ENCODE assay signal across 14 cellular contexts in genomic region chr20:37711987-37712961, GRCh38. TPM values are rescaled to one million over a fixed set of nuclear protein-coding genes. Genes with fewer than 3 reads are reported as not detected.
DNase-seq lines count a peak whose midpoint lies in the region; ATAC-seq and TF ChIP-seq lines count a peak whose summit lies in the region.
"Had no signal": no experiment of that assay in that cellular context is flagged by ENCODE, and none has a peak within 500 bp of the region (broad histone marks: within the 10 kb centered on the region; RNA-seq: fewer than 3 reads in every experiment).

No MANE protein-coding gene starts in this region.

- peak overlapping the region; percentile 72 for H4K91ac ChIP-seq in trophoblast cell (ENCODE audit: low read depth, low read length)

- H3K27ac ChIP-seq in heart left ventricle (peak overlapping the region in 11 of 12 donors; percentile 11 to 79 (median 39)), trophoblast cell (ENCODE audit: low read depth, low read length) (no peak overlapping the region)
- H3K27ac ChIP-seq: BLaER1, SK-N-MC had no signal

- H2BK120ac ChIP-seq in trophoblast cell (ENCODE audit: insufficient read depth, low read length, poor library complexity) = peak overlapping the region; percentile 61

- peak in 56 of 76 experiments; percentile 8 to 85 (median 56) for DNase-seq in HUDEP-2 (lab: John Stamatoyannopoulos, UW; ENCODE audit: unreplicated experiment in 76 of 76)
- DNase-seq in heart left ventricle = peak in 4 of 5 donors; percentile 30 to 55 (median 39)
- DNase-seq in trophoblast cell = peak; percentile 8 to 42
- no peak for DNase-seq in activated T-cell treated with anti-CD3 and anti-CD28 coated beads, Interleukin-2, amount 50 U/mL, for 48 hours
- no peak for DNase-seq in SHP77 (lab: John Stamatoyannopoulos, UW)
- DNase-seq: effector memory CD8-positive, alpha-beta T cell; mesenchymal stem cell; NCI-H510A treated with DMSO at 0.1 percent for 48 hours; stimulated activated naive CD8-positive, alpha-beta T cell treated with anti-CD3 and anti-CD28 coated beads, Interleukin-15, amount 100 ng/mL, for 72 hours had no signal

- ATAC-seq in SK-N-SH treated with all-trans-retinoic acid at 6 μM for 48 hours (no peak; the same call in 2 of the 3 replicates), heart left ventricle (peak; percentile 77 to 89 (median 84)), HG03442 (IDR thresholded peaks at IDR 0.05; ENCODE audit: unreplicated experiment) (no peak)
- ATAC-seq in activated T-helper 17 cell treated with anti-CD3 and anti-CD28 coated beads, Interleukin-2, amount 50 U/mL, for 72 hours (replicated peaks) = no peak
- ATAC-seq: effector memory CD8-positive, alpha-beta T cell; stimulated activated naive CD8-positive, alpha-beta T cell treated with anti-CD3 and anti-CD28 coated beads, Interleukin-15, amount 100 ng/mL, for 72 hours had no signal

- peaks cover 29% of the 10 kb centered on the region for H3K4me1 Mint-ChIP-seq in activated T-helper 17 cell treated with anti-CD3 and anti-CD28 coated beads, Interleukin-2, amount 50 U/mL, for 72 hours

- H3K4me1 ChIP-seq in heart left ventricle (peaks cover 0 to 54% (median 32%) of the 10 kb centered on the region in 12 donors), trophoblast cell (ENCODE audit: control insufficient read depth in 1 of 2, insufficient read depth in 2 of 2, low read length in 2 of 2) (peaks cover 14 to 18% of the 10 kb centered on the region in 2 experiments)
- H3K4me1 ChIP-seq: BLaER1 had no signal

- no peak overlapping the region for H3K27ac Mint-ChIP-seq in activated T-helper 17 cell treated with anti-CD3 and anti-CD28 coated beads, Interleukin-2, amount 50 U/mL, for 72 hours
- H3K27ac Mint-ChIP-seq: effector memory CD8-positive, alpha-beta T cell had no signal

- H3K4ac ChIP-seq in trophoblast cell (ENCODE audit: low read depth, low read length) = peak overlapping the region; percentile 56

- no peak overlapping the region for H4K8ac ChIP-seq in trophoblast cell (ENCODE audit: low read depth, low read length)

- no peaks in the 10 kb centered on the region for H3K27me3 ChIP-seq in heart left ventricle
- no peaks in the 10 kb centered on the region for H3K27me3 ChIP-seq in trophoblast cell (ENCODE audit: insufficient read depth, low read length)
- H3K27me3 ChIP-seq: BLaER1 had no signal

- H3K4me2 ChIP-seq in trophoblast cell (ENCODE audit: low read length) = no peak overlapping the region
- H3K4me2 ChIP-seq: BLaER1 had no signal

- no peak overlapping the region for H3K14ac ChIP-seq in trophoblast cell (ENCODE audit: low read length)

- no peaks in the 10 kb centered on the region for H3K36me3 ChIP-seq in heart left ventricle
- no peaks in the 10 kb centered on the region for H3K36me3 ChIP-seq in trophoblast cell (ENCODE audit: control insufficient read depth in 1 of 2, insufficient read depth in 2 of 2, low read length in 2 of 2)

- H3K18ac ChIP-seq in trophoblast cell (ENCODE audit: low read length) = no peak overlapping the region

- no peaks in the 10 kb centered on the region for H3K79me2 ChIP-seq in trophoblast cell (ENCODE audit: control insufficient read depth, insufficient read depth, low read length, poor library complexity)

- no peak overlapping the region for H3K4me3 Mint-ChIP-seq in activated T-helper 17 cell treated with anti-CD3 and anti-CD28 coated beads, Interleukin-2, amount 50 U/mL, for 72 hours
- H3K4me3 Mint-ChIP-seq: effector memory CD8-positive, alpha-beta T cell; stimulated activated naive CD8-positive, alpha-beta T cell treated with anti-CD3 and anti-CD28 coated beads, Interleukin-15, amount 100 ng/mL, for 72 hours had no signal

- H2BK5ac ChIP-seq in trophoblast cell (ENCODE audit: low read depth, low read length, poor library complexity) = no peak overlapping the region

- H3K9me3 Mint-ChIP-seq in activated T-helper 17 cell treated with anti-CD3 and anti-CD28 coated beads, Interleukin-2, amount 50 U/mL, for 72 hours = no peaks in the 10 kb centered on the region
- H3K9me3 Mint-ChIP-seq: effector memory CD8-positive, alpha-beta T cell; stimulated activated naive CD8-positive, alpha-beta T cell treated with anti-CD3 and anti-CD28 coated beads, Interleukin-15, amount 100 ng/mL, for 72 hours had no signal

- H3K4me3 ChIP-seq in heart left ventricle (no peak overlapping the region), trophoblast cell (ENCODE audit: low read depth, low read length) (no peak overlapping the region)
- H3K4me3 ChIP-seq: BLaER1, SK-N-MC had no signal

- no peak overlapping the region for H3K9ac ChIP-seq in trophoblast cell (ENCODE audit: low read length)
- H3K9ac ChIP-seq: BLaER1 had no signal

- H2AFZ ChIP-seq in trophoblast cell (ENCODE audit: insufficient read depth, low read length, poor library complexity) = no peak overlapping the region

- TF ChIP-seq POLR2A in heart left ventricle (IDR thresholded peaks at IDR 0.05) = no peak

- intact Hi-C loops in heart left ventricle (cut with DNase I) = no loop called here

- 41 to 45% (median 43%) methylated on average over 9 of the region's 9 CpGs for WGBS in heart left ventricle, 4 donors
- WGBS in trophoblast cell (ENCODE audit: extremely low coverage, insufficient coverage, insufficient read length) = no CpG with 5 or more reads among the region's 9 CpGs

- H3K79me1 ChIP-seq in trophoblast cell (ENCODE audit: low read length) = peaks cover 10% of the 10 kb centered on the region

- H2AK5ac ChIP-seq in trophoblast cell (ENCODE audit: low read length) = no peak overlapping the region

- peak in 2 of 12 donors; percentile 10 to 15 for TF ChIP-seq CTCF in heart left ventricle (IDR thresholded peaks at IDR 0.05)

- H3K9me3 ChIP-seq in heart left ventricle (peaks cover 0 to 1% (median 0%) of the 10 kb centered on the region in 12 donors), trophoblast cell (ENCODE audit: insufficient read depth, low read depth, low read length) (no peaks in the 10 kb centered on the region)

- H4K12ac ChIP-seq in trophoblast cell (ENCODE audit: low read depth, low read length) = no peak overlapping the region

- H3K27me3 Mint-ChIP-seq in activated T-helper 17 cell treated with anti-CD3 and anti-CD28 coated beads, Interleukin-2, amount 50 U/mL, for 72 hours = no peaks in the 10 kb centered on the region
- H3K27me3 Mint-ChIP-seq: effector memory CD8-positive, alpha-beta T cell; stimulated activated naive CD8-positive, alpha-beta T cell treated with anti-CD3 and anti-CD28 coated beads, Interleukin-15, amount 100 ng/mL, for 72 hours had no signal

- peak overlapping the region; percentile 34 for H2BK12ac ChIP-seq in trophoblast cell (ENCODE audit: low read length)

- peaks cover 33% of the 10 kb centered on the region for H3K36me3 Mint-ChIP-seq in activated T-helper 17 cell treated with anti-CD3 and anti-CD28 coated beads, Interleukin-2, amount 50 U/mL, for 72 hours (ENCODE audit: low read depth)

- H3K23ac ChIP-seq in trophoblast cell (ENCODE audit: low read length) = no peak overlapping the region

TF ChIP-seq in SK-N-SH treated with all-trans-retinoic acid at 6 μM for 48 hours, 23 proteins besides CTCF, POLR2A, EP300 and RAD21:
- 0 out of 2 replicates have a peak, but pooled peaks have one; percentile 3 for TF ChIP-seq TCF4 (CRISPR knock-in tag; IDR thresholded peaks at IDR 0.05; ENCODE audit: borderline replicate concordance)
- no peak for TF ChIP-seq ESRRG (CRISPR knock-in tag; IDR thresholded peaks at IDR 0.05)

RNA-seq across cellular contexts. Expression of gene CTNNBL1, which starts 18.4 kb away (rescaled TPM):
- total RNA-seq in heart left ventricle = 10 to 100 TPM; 22.6 to 68.9 (median 50.5) TPM
- 10 to 100 TPM; 40.7 to 56.2 TPM for polyA plus RNA-seq in heart left ventricle
- polyA plus RNA-seq in trophoblast cell (2013) = 114 and 118 TPM in 2 replicates
- total RNA-seq in activated T-helper 17 cell treated with anti-CD3 and anti-CD28 coated beads, Interleukin-2, amount 50 U/mL, for 72 hours = 10 to 100 TPM; 59.0 to 91.3 TPM

Comparison
In these comparisons a context has a peak if more than half of its experiments do, and no peak if none do; other contexts are left out.
1. DNase-seq: peak in HUDEP-2 (56 of 76), heart left ventricle (4 of 5) and trophoblast cell (2 of 2); none in activated T-cell treated with anti-CD3 and anti-CD28 coated beads, Interleukin-2, amount 50 U/mL, for 48 hours (0 of 2) and SHP77 (0 of 2).
2. ATAC-seq: peak in heart left ventricle (4 of 4); none in SK-N-SH treated with all-trans-retinoic acid at 6 μM for 48 hours (single experiment), HG03442 (single experiment) and activated T-helper 17 cell treated with anti-CD3 and anti-CD28 coated beads, Interleukin-2, amount 50 U/mL, for 72 hours (single experiment).